In genomic region chr19:42324655-42325307, GRCh38 we compare ENCODE assay signal across 8 cellular contexts. TPM values are rescaled to one million over a fixed set of nuclear protein-coding genes. Genes with fewer than 3 reads are reported as not detected.
DNase-seq lines count a peak whose midpoint lies in the region; ATAC-seq, FAIRE-seq and TF ChIP-seq lines count a peak whose summit lies in the region.

No MANE protein-coding gene starts in this region.

- peak; percentile 53 for FAIRE-seq in GM12892 (lab: Jason Lieb, UNC)

- TF ChIP-seq POLR2A in GM12892 (IDR thresholded peaks at IDR 0.05; ENCODE audit: low read depth, low read length): no peak

- peak; percentile 8 for ATAC-seq in T-helper 17 cell
- no peak for ATAC-seq in left cardiac atrium
- no peak for ATAC-seq in sciatic nerve
- no peak for ATAC-seq in HG03442 (IDR thresholded peaks at IDR 0.05; ENCODE audit: unreplicated experiment)
- no peak for ATAC-seq in GM19328 (IDR thresholded peaks at IDR 0.05; ENCODE audit: unreplicated experiment)

- H3K27ac Mint-ChIP-seq in T-helper 17 cell: peak overlapping the region; percentile 89

- peaks cover 21% of the 10 kb centered on the region for H3K4me1 Mint-ChIP-seq in T-helper 17 cell

- no peak for DNase-seq in GM12892 (ENCODE audit: insufficient read length)
- DNase-seq in T-helper 17 cell: no peak
- DNase-seq in left cardiac atrium: peak; percentile 29
- peak; percentile 72 for DNase-seq in sciatic nerve (ENCODE audit: low spot score)
- no peak for DNase-seq in DMS79 (lab: John Stamatoyannopoulos, UW)
- DNase-seq in retina: no peak

- H3K4me3 Mint-ChIP-seq in T-helper 17 cell: peak overlapping the region; percentile 95

- peaks cover 6% of the 10 kb centered on the region for H3K36me3 Mint-ChIP-seq in T-helper 17 cell (ENCODE audit: low read depth)

- no peaks in the 10 kb centered on the region for H3K9me3 ChIP-seq in T-helper 17 cell (ENCODE audit: control insufficient read depth, low read length, poor library complexity, severe bottlenecking)

- H3K27me3 Mint-ChIP-seq in T-helper 17 cell: peaks cover 6% of the 10 kb centered on the region

- intact Hi-C loops in left cardiac atrium (cut with DNase I) (loop anchor here in 1 of 2 donors (5.0 kb wide), 1 partner anchor 73 kb away; no protein-coding TSS in a partner anchor), sciatic nerve (cut with DNase I) (loop anchor here (10.0 kb wide), 1 partner anchor 190 kb away; the partner anchor contains the start of gene POU2F2)

RNA-seq across cellular contexts. Expression of gene MEGF8, which starts 0.7 kb away (rescaled TPM):
- polyA plus RNA-seq in GM12892 (2012; ENCODE audit: missing spikeins): 3.0 TPM
- total RNA-seq in T-helper 17 cell (1 to 10 TPM; 4.6 to 6.1 TPM), left cardiac atrium (10 to 100 TPM; 28.2 to 29.5 TPM), sciatic nerve (35.1 TPM)

RNA-seq across cellular contexts. Expression of gene TMEM145, which starts 11.7 kb away (rescaled TPM):
- not detected for polyA plus RNA-seq in GM12892 (2012; ENCODE audit: missing spikeins)
- total RNA-seq in T-helper 17 cell (not detected), left cardiac atrium (1 to 10 TPM in 1 of 2 donors, under 1 TPM in 1; 0.50 to 1.4 TPM), sciatic nerve (not detected)

RNA-seq across cellular contexts. Expression of gene PAFAH1B3, which starts 22.4 kb away (rescaled TPM):
- 26.5 TPM for polyA plus RNA-seq in GM12892 (2012; ENCODE audit: missing spikeins)
- 10 to 100 TPM; 16.0 to 17.7 TPM for total RNA-seq in T-helper 17 cell
- total RNA-seq in left cardiac atrium: 1 to 10 TPM; 4.1 to 6.2 TPM
- 7.4 TPM for total RNA-seq in sciatic nerve

RNA-seq across cellular contexts. Expression of gene PRR19, which starts 22.8 kb away (rescaled TPM):
- not detected for polyA plus RNA-seq in GM12892 (2012; ENCODE audit: missing spikeins)
- total RNA-seq in T-helper 17 cell: under 1 TPM in 1 of 2 donors, not detected in 1; 0.50 TPM
- under 1 TPM; 0.12 to 0.16 TPM for total RNA-seq in left cardiac atrium
- total RNA-seq in sciatic nerve: 0.45 TPM

RNA-seq across cellular contexts. Expression of gene CIC, which starts 55.7 kb away (rescaled TPM):
- polyA plus RNA-seq in GM12892 (2012; ENCODE audit: missing spikeins): 6.1 TPM
- 100 to 1,000 TPM; 112 to 125 TPM for total RNA-seq in T-helper 17 cell
- 10 to 100 TPM; 34.7 to 42.1 TPM for total RNA-seq in left cardiac atrium
- total RNA-seq in sciatic nerve: 92.1 TPM

Comparison
In these comparisons a context has a peak if more than half of its experiments do, and no peak if none do; other contexts are left out.
1. DNase-seq: peak in left cardiac atrium (single experiment) and sciatic nerve (single experiment); none in GM12892 (single experiment), T-helper 17 cell (0 of 3), DMS79 (single experiment) and retina (single experiment).